ENCODE assay signal across 1 cellular context in genomic region chr13:99398916-99399622, GRCh38.
TF ChIP-seq lines count a peak whose summit lies in the region.

No MANE protein-coding gene starts in this region.

TF ChIP-seq in IMR-90, 13 proteins besides CTCF, POLR2A, EP300 and RAD21 (continued from another document):
- TF ChIP-seq, protein P1, sequence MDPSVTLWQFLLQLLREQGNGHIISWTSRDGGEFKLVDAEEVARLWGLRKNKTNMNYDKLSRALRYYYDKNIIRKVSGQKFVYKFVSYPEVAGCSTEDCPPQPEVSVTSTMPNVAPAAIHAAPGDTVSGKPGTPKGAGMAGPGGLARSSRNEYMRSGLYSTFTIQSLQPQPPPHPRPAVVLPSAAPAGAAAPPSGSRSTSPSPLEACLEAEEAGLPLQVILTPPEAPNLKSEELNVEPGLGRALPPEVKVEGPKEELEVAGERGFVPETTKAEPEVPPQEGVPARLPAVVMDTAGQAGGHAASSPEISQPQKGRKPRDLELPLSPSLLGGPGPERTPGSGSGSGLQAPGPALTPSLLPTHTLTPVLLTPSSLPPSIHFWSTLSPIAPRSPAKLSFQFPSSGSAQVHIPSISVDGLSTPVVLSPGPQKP (IDR thresholded peaks at IDR 0.05; ENCODE audit: borderline replicate concordance, low read depth, low read length) = no peak
- TF ChIP-seq USF2 (IDR thresholded peaks at IDR 0.05; ENCODE audit: low read depth, low read length) = no peak
